In the genomic region with DNA sequence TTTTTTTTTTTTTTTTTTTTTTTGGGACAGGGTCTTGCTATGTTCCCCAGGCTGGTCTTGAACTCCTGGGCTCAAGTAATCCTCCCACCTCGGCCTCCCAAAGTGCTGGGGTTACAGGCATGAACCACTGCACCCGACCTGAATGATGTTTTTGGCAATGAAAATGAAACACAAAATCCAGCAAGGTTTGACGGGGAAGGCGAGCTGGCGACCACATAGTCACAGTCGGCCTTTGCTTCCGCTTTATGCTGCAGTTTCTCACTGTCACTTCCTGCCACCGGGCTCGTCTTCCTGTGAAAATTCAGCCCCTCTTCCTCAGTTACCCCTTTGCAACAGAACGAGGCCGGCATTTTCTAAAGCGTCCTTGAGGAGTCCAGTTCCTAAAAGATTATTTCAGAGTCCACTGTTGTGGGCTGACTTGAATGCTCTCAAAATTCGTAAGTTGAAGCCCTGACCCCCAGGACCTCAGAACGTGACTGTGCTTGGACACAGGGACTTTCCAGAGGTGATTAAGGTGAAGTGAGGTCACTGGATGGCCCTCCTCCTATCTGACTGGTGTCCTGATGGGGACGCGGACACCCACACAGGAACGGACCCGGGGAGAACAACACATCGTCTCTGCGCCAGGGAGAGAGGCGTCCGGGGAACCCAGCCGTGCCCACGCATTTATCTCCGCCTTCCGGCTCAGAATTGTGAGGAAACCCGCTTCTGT, we compare ENCODE assay signal across 8 cellular contexts.
DNase-seq lines count a peak whose midpoint lies in the region; ATAC-seq lines count a peak whose summit lies in the region.

No MANE protein-coding gene starts in this region.

- H3K27me3 ChIP-seq in effector memory CD4-positive, alpha-beta T cell (replicated peaks; ENCODE audit: control insufficient read depth, insufficient read depth, low read length, poor library complexity, severe bottlenecking): no peaks in the 10 kb centered on the region

- H3K4me1 ChIP-seq in effector memory CD4-positive, alpha-beta T cell (ENCODE audit: control insufficient read depth, insufficient read depth, low read length, poor library complexity, severe bottlenecking): peaks cover 77% of the 10 kb centered on the region

- peak overlapping the region; percentile 82 for H3K4me3 ChIP-seq in effector memory CD4-positive, alpha-beta T cell (ENCODE audit: insufficient read depth, low read depth, low read length, poor library complexity, severe bottlenecking)

- H3K36me3 ChIP-seq in effector memory CD4-positive, alpha-beta T cell (ENCODE audit: control insufficient read depth, insufficient read depth, low read length): no peaks in the 10 kb centered on the region

- DNase-seq in GDM1 (lab: John Stamatoyannopoulos, UW): peak; percentile 68
- peak; percentile 66 for DNase-seq in activated CD4-positive, CD25-positive, alpha-beta regulatory T cell treated with anti-CD3 and anti-CD28 coated beads, Interleukin-2, amount 50 U/mL, for 72 hours
- DNase-seq in effector memory CD4-positive, alpha-beta T cell: peak; percentile 51 to 61 (median 55)
- DNase-seq in stimulated activated CD4-positive, alpha-beta T cell treated with anti-CD3 and anti-CD28 coated beads, Interleukin-4, amount 100 ng/mL, for 24 hours: peak; percentile 72
- no peak for DNase-seq in cortex of kidney (lab: John Stamatoyannopoulos, UW)
- DNase-seq in dedifferentiated amniotic fluid mesenchymal stem cell (ENCODE audit: extremely low spot score): no peak

- H3K27ac ChIP-seq in effector memory CD4-positive, alpha-beta T cell (ENCODE audit: insufficient read depth, low read length, poor library complexity, severe bottlenecking): peak overlapping the region; percentile 95

- ATAC-seq in HG03135 (IDR thresholded peaks at IDR 0.05; ENCODE audit: unreplicated experiment) (peak; percentile 33), HG02610 (IDR thresholded peaks at IDR 0.05; ENCODE audit: unreplicated experiment) (no peak)

- H3K9me3 ChIP-seq in effector memory CD4-positive, alpha-beta T cell (ENCODE audit: control insufficient read depth, low read length): no peaks in the 10 kb centered on the region

Comparison
In these comparisons a context has a peak if more than half of its experiments do, and no peak if none do; other contexts are left out.
1. DNase-seq: peak in GDM1 (single experiment), activated CD4-positive, CD25-positive, alpha-beta regulatory T cell treated with anti-CD3 and anti-CD28 coated beads, Interleukin-2, amount 50 U/mL, for 72 hours (single experiment), effector memory CD4-positive, alpha-beta T cell (3 of 3) and stimulated activated CD4-positive, alpha-beta T cell treated with anti-CD3 and anti-CD28 coated beads, Interleukin-4, amount 100 ng/mL, for 24 hours (single experiment); none in cortex of kidney (single experiment) and dedifferentiated amniotic fluid mesenchymal stem cell (single experiment).